ENCODE assay signal across 8 cellular contexts in genomic region chr18:49898421-49898820, GRCh38.
DNase-seq lines count a peak whose midpoint lies in the region; ATAC-seq and TF ChIP-seq lines count a peak whose summit lies in the region.

No MANE protein-coding gene starts in this region.

- no peaks in the 10 kb centered on the region for H3K9me3 Mint-ChIP-seq in activated CD4-positive, alpha-beta T cell treated with anti-CD3 and anti-CD28 coated beads for 36 hours (ENCODE audit: low read depth)
- H3K9me3 Mint-ChIP-seq in naive thymus-derived CD8-positive, alpha-beta T cell = peaks cover 0 to 2% (median 0%) of the 10 kb centered on the region in 9 donors

- peak; percentile 47 for ATAC-seq in activated CD4-positive, alpha-beta T cell treated with anti-CD3 and anti-CD28 coated beads for 36 hours
- peak; percentile 47 to 79 for ATAC-seq in naive thymus-derived CD8-positive, alpha-beta T cell
- ATAC-seq in GM19328 (IDR thresholded peaks at IDR 0.05; ENCODE audit: unreplicated experiment) = no peak

- TF ChIP-seq CTCF in tibial nerve (IDR thresholded peaks at IDR 0.05) (no peak), lower leg skin (IDR thresholded peaks at IDR 0.05) (no peak)

- DNase-seq in AG08396 (ENCODE audit: low spot score) = peak; percentile 47
- DNase-seq in HS-27A (ENCODE audit: low read depth) = peak; percentile 20
- DNase-seq in activated CD4-positive, alpha-beta T cell treated with anti-CD3 and anti-CD28 coated beads for 36 hours = peak; percentile 82
- DNase-seq in dermis blood vessel endothelial cell = peak; percentile 88
- DNase-seq in naive thymus-derived CD8-positive, alpha-beta T cell = peak; percentile 28 to 82 (median 52)
- DNase-seq in tibial nerve (ENCODE audit: low spot score in 2 of 2) = peak; percentile 19 to 59
- DNase-seq in lower leg skin (ENCODE audit: low spot score in 2 of 2) = no peak

- intact Hi-C loops in activated CD4-positive, alpha-beta T cell treated with anti-CD3 and anti-CD28 coated beads for 36 hours (cut with DNase I, micrococcal nuclease) = no loop called here
- intact Hi-C loops in lower leg skin (cut with DNase I; ENCODE audit: low total_unique reads) = no loop called here

- H3K4me3 ChIP-seq in tibial nerve (no peak overlapping the region), lower leg skin (ENCODE audit: low read depth, poor library complexity, severe bottlenecking) (no peak overlapping the region)

- no peaks in the 10 kb centered on the region for H3K27me3 ChIP-seq in tibial nerve

- peaks cover 3% of the 10 kb centered on the region for H3K27me3 Mint-ChIP-seq in activated CD4-positive, alpha-beta T cell treated with anti-CD3 and anti-CD28 coated beads for 36 hours
- peaks cover 0 to 14% (median 3%) of the 10 kb centered on the region in 5 donors for H3K27me3 Mint-ChIP-seq in naive thymus-derived CD8-positive, alpha-beta T cell

- H3K9me3 ChIP-seq in tibial nerve = no peaks in the 10 kb centered on the region

- H3K4me3 Mint-ChIP-seq in activated CD4-positive, alpha-beta T cell treated with anti-CD3 and anti-CD28 coated beads for 36 hours = no peak overlapping the region
- H3K4me3 Mint-ChIP-seq in naive thymus-derived CD8-positive, alpha-beta T cell = no peak overlapping the region

- no peak for TF ChIP-seq EP300 in tibial nerve (IDR thresholded peaks at IDR 0.05)

- CTCF ChIA-PET in activated CD4-positive, alpha-beta T cell treated with anti-CD3 and anti-CD28 coated beads for 36 hours (lab: Charles Lee) = interaction anchor here (0.7 kb wide), 1 partner anchor 40 kb away, joined by 3 read pairs; no protein-coding TSS in a partner anchor

- no peak overlapping the region for H3K27ac ChIP-seq in tibial nerve

- no peaks in the 10 kb centered on the region for H3K4me1 ChIP-seq in tibial nerve

- H3K27ac Mint-ChIP-seq in activated CD4-positive, alpha-beta T cell treated with anti-CD3 and anti-CD28 coated beads for 36 hours = no peak overlapping the region
- H3K27ac Mint-ChIP-seq in naive thymus-derived CD8-positive, alpha-beta T cell = no peak overlapping the region

- WGBS in tibial nerve, 2 donors = 48 to 52% methylated on average over 7 of the region's 7 CpGs
- 49 to 51% methylated on average over 7 of the region's 7 CpGs for WGBS in lower leg skin, 2 donors

- TF ChIP-seq POLR2A in tibial nerve (IDR thresholded peaks at IDR 0.05) = no peak
- no peak for TF ChIP-seq POLR2A in lower leg skin (IDR thresholded peaks at IDR 0.05)

- peaks cover 0 to 11% (median 0%) of the 10 kb centered on the region in 3 donors for H3K36me3 ChIP-seq in tibial nerve

- no peaks in the 10 kb centered on the region for H3K4me1 Mint-ChIP-seq in activated CD4-positive, alpha-beta T cell treated with anti-CD3 and anti-CD28 coated beads for 36 hours
- H3K4me1 Mint-ChIP-seq in naive thymus-derived CD8-positive, alpha-beta T cell = no peaks in the 10 kb centered on the region

- H3K36me3 Mint-ChIP-seq in activated CD4-positive, alpha-beta T cell treated with anti-CD3 and anti-CD28 coated beads for 36 hours (ENCODE audit: low read depth) = no peaks in the 10 kb centered on the region
- H3K36me3 Mint-ChIP-seq in naive thymus-derived CD8-positive, alpha-beta T cell = no peaks in the 10 kb centered on the region

- POLR2A ChIA-PET in activated CD4-positive, alpha-beta T cell treated with anti-CD3 and anti-CD28 coated beads for 36 hours (lab: Charles Lee) = no interaction called here
- POLR2A ChIA-PET in naive thymus-derived CD8-positive, alpha-beta T cell (lab: Charles Lee) = no interaction called here

Comparison
In these comparisons a context has a peak if more than half of its experiments do, and no peak if none do; other contexts are left out.
1. DNase-seq: peak in AG08396 (single experiment), HS-27A (single experiment), activated CD4-positive, alpha-beta T cell treated with anti-CD3 and anti-CD28 coated beads for 36 hours (single experiment), dermis blood vessel endothelial cell (single experiment), naive thymus-derived CD8-positive, alpha-beta T cell (10 of 10) and tibial nerve (2 of 2); none in lower leg skin (0 of 2).